In the genomic region with DNA sequence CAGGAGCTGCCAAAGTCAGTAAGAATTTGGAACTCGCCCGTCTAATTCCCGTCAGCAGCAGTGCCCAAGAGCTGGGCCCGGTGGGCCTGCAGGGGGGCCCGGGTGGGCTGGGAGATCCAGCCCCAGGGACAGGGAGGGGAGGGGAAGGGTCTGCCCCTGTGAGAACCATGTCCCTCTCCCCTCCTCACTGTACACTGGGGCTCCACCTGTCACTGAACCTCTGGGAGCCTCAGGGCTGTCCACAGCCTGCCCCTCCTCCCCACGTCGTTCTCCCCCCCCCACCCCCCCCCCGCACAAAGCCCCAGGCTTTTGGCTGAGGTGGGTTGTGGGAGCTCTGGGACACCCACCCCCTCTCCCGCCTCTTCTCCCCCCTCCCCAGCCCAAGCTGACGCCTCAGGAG, we compare ENCODE assay signal across 15 cellular contexts.
DNase-seq lines count a peak whose midpoint lies in the region; ATAC-seq and TF ChIP-seq lines count a peak whose summit lies in the region.
"Had no signal": no experiment of that assay in that cellular context is flagged by ENCODE, and none has a peak within 500 bp of the region (broad histone marks: within the 10 kb centered on the region; RNA-seq: fewer than 3 reads in every experiment).

No MANE protein-coding gene starts in this region.

- peak overlapping the region; percentile 61 for H3K27ac ChIP-seq in OCI-LY1 (ENCODE audit: low read depth, low read length, poor library complexity, severe bottlenecking)
- H3K27ac ChIP-seq: BLaER1 treated with 17β-estradiol and CSF1 and Interleukin-3, amounts not matched to agents 10 nM and 100 nM; HL-60 had no signal

- no peaks in the 10 kb centered on the region for H3K9me3 ChIP-seq in OCI-LY1 (ENCODE audit: low read length)
- H3K9me3 ChIP-seq: BLaER1 treated with 17β-estradiol and CSF1 and Interleukin-3, amounts not matched to agents 10 nM and 100 nM had no signal

- no peaks in the 10 kb centered on the region for H3K79me2 ChIP-seq in OCI-LY1 (ENCODE audit: insufficient read depth, low read length)

- H3K9ac ChIP-seq in OCI-LY1 (ENCODE audit: low read length) = no peak overlapping the region

- H3K27ac Mint-ChIP-seq in activated naive CD4-positive, alpha-beta T cell treated with anti-CD3 and anti-CD28 coated beads, Interleukin-2, amount 50 U/mL, for 24 hours = peak overlapping the region; percentile 17
- H3K27ac Mint-ChIP-seq: CD4-positive, CD25-positive, alpha-beta regulatory T cell had no signal

- H4K20me1 ChIP-seq in OCI-LY1 (ENCODE audit: insufficient read depth, low read length) = no peaks in the 10 kb centered on the region

- H3K27me3 ChIP-seq in OCI-LY1 (ENCODE audit: insufficient read depth, low read length) = no peaks in the 10 kb centered on the region
- H3K27me3 ChIP-seq: BLaER1 treated with 17β-estradiol and CSF1 and Interleukin-3, amounts not matched to agents 10 nM and 100 nM had no signal

- no peaks in the 10 kb centered on the region for H3K27me3 Mint-ChIP-seq in activated naive CD4-positive, alpha-beta T cell treated with anti-CD3 and anti-CD28 coated beads, Interleukin-2, amount 50 U/mL, for 24 hours
- H3K27me3 Mint-ChIP-seq: CD4-positive, CD25-positive, alpha-beta regulatory T cell had no signal

- no peak overlapping the region for H2AFZ ChIP-seq in OCI-LY1 (ENCODE audit: low read length)

- H3K9me3 Mint-ChIP-seq in activated naive CD4-positive, alpha-beta T cell treated with anti-CD3 and anti-CD28 coated beads, Interleukin-2, amount 50 U/mL, for 24 hours = no peaks in the 10 kb centered on the region

- H3K4me3 ChIP-seq in OCI-LY1 (ENCODE audit: low read depth, low read length, poor library complexity, severe bottlenecking) = no peak overlapping the region
- H3K4me3 ChIP-seq: BLaER1 treated with 17β-estradiol and CSF1 and Interleukin-3, amounts not matched to agents 10 nM and 100 nM; GM12878; K562 had no signal

- no peaks in the 10 kb centered on the region for H3K4me1 Mint-ChIP-seq in activated naive CD4-positive, alpha-beta T cell treated with anti-CD3 and anti-CD28 coated beads, Interleukin-2, amount 50 U/mL, for 24 hours

- no peak for TF ChIP-seq CTCF in OCI-LY1 (IDR thresholded peaks at IDR 0.05; ENCODE audit: low read length)

- no peak for DNase-seq in activated naive CD4-positive, alpha-beta T cell treated with Interleukin-2 at 50 U/mL for 16 hours
- peak; percentile 45 for DNase-seq in islet precursor cell
- DNase-seq in RKO (ENCODE audit: low spot score) = no peak
- no peak for DNase-seq in GOT3 (lab: John Stamatoyannopoulos, UW)
- DNase-seq: 8988T; AML-193; CD4-positive, CD25-positive, alpha-beta regulatory T cell had no signal

- no peaks in the 10 kb centered on the region for H3K9me2 ChIP-seq in OCI-LY1 (ENCODE audit: low read depth, low read length)

- H3K4me1 ChIP-seq in OCI-LY1 (ENCODE audit: insufficient read depth, low read length, severe bottlenecking) = peaks cover 25% of the 10 kb centered on the region

- no peak overlapping the region for H3K4me3 Mint-ChIP-seq in activated naive CD4-positive, alpha-beta T cell treated with anti-CD3 and anti-CD28 coated beads, Interleukin-2, amount 50 U/mL, for 24 hours
- H3K4me3 Mint-ChIP-seq: CD4-positive, CD25-positive, alpha-beta regulatory T cell had no signal

- no peaks in the 10 kb centered on the region for H3K36me3 Mint-ChIP-seq in activated naive CD4-positive, alpha-beta T cell treated with anti-CD3 and anti-CD28 coated beads, Interleukin-2, amount 50 U/mL, for 24 hours

- H3K36me3 ChIP-seq in OCI-LY1 (ENCODE audit: insufficient read depth, low read length) = peaks cover 88% of the 10 kb centered on the region

- no peak overlapping the region for H3K4me2 ChIP-seq in OCI-LY1 (ENCODE audit: low read length)
- H3K4me2 ChIP-seq: BLaER1 treated with 17β-estradiol and CSF1 and Interleukin-3, amounts not matched to agents 10 nM and 100 nM had no signal

- 0 out of 2 replicates have a peak, but pooled peaks cover 6% of the 10 kb centered on the region for H3F3A ChIP-seq in OCI-LY1 (ENCODE audit: insufficient read depth, low read length)

- ATAC-seq in GM19463 (IDR thresholded peaks at IDR 0.05; ENCODE audit: unreplicated experiment) = no peak
- ATAC-seq: GM12878, HCT116, K562 had no signal
